30 cellular contexts compared by ENCODE assay signal in genomic region chr10:62543566-62543965, GRCh38.
"Had no signal": no experiment of that assay in that cellular context is flagged by ENCODE, and none has a peak within 500 bp of the region (broad histone marks: within the 10 kb centered on the region; RNA-seq: fewer than 3 reads in every experiment).

No MANE protein-coding gene starts in this region.

- FAIRE-seq: TTC549 had no signal

- H3K27ac Mint-ChIP-seq: activated CD4-positive, alpha-beta T cell treated with anti-CD3 and anti-CD28 coated beads for 36 hours; activated CD4-positive, alpha-beta T cell treated with anti-CD3 and anti-CD28 coated beads, Interleukin-2, amount 10 ng/mL, durations not matched to agents 7 days and 5 days; activated CD8-positive, alpha-beta memory T cell treated with anti-CD3 and anti-CD28 coated beads, Interleukin-2, amount 10 ng/mL, durations not matched to agents 7 days and 5 days; activated naive CD8-positive, alpha-beta T cell treated with anti-CD3 and anti-CD28 coated beads for 36 hours; T-helper 1 cell treated with Interleukin-12 subunit alpha and Interleukin-12 subunit beta and Interleukin-4 antibody, amounts not matched to agents 30 μg/mL and 1 μg/mL, for 36 hours; T-helper 2 cell treated with Interferon-gamma antibody and Interleukin-4, amounts not matched to agents 5 μg/mL and 100 μg/mL, for 36 hours; WTC11 had no signal

- ATAC-seq: activated CD4-positive, alpha-beta T cell treated with anti-CD3 and anti-CD28 coated beads for 36 hours; activated CD4-positive, CD25-positive, alpha-beta regulatory T cell treated with anti-CD3 and anti-CD28 coated beads, Interleukin-2, amount 50 U/mL, for 24 hours; activated CD8-positive, alpha-beta memory T cell treated with anti-CD3 and anti-CD28 coated beads, Interleukin-2, amount 10 ng/mL, durations not matched to agents 7 days and 5 days; WTC11 had no signal

- H3K4me1 ChIP-seq: Peyer's patch had no signal

- H3K27me3 Mint-ChIP-seq: activated CD4-positive, alpha-beta T cell treated with anti-CD3 and anti-CD28 coated beads for 36 hours; activated naive CD8-positive, alpha-beta T cell treated with anti-CD3 and anti-CD28 coated beads for 36 hours had no signal

- H3K9me3 Mint-ChIP-seq: T-helper 2 cell treated with Interferon-gamma antibody and Interleukin-4, amounts not matched to agents 5 μg/mL and 100 μg/mL, for 36 hours had no signal

- H3K4me2 ChIP-seq: KMS-11, SK-N-SH had no signal

- H3K4me3 Mint-ChIP-seq: activated CD4-positive, alpha-beta T cell treated with anti-CD3 and anti-CD28 coated beads for 36 hours; activated CD4-positive, alpha-beta T cell treated with anti-CD3 and anti-CD28 coated beads, Interleukin-2, amount 10 ng/mL, durations not matched to agents 7 days and 5 days; activated CD8-positive, alpha-beta memory T cell treated with anti-CD3 and anti-CD28 coated beads, Interleukin-2, amount 10 ng/mL, durations not matched to agents 7 days and 5 days; activated naive CD8-positive, alpha-beta T cell treated with anti-CD3 and anti-CD28 coated beads for 36 hours; T-helper 1 cell treated with Interleukin-12 subunit alpha and Interleukin-12 subunit beta and Interleukin-4 antibody, amounts not matched to agents 30 μg/mL and 1 μg/mL, for 36 hours; T-helper 2 cell treated with Interferon-gamma antibody and Interleukin-4, amounts not matched to agents 5 μg/mL and 100 μg/mL, for 36 hours; WTC11 had no signal

- H3K4me3 ChIP-seq: Peyer's patch, SJSA1 had no signal

- H3K9ac ChIP-seq: KMS-11, SK-N-SH had no signal

- H3K36me3 ChIP-seq: Peyer's patch, SJSA1 had no signal

- H3K4me1 Mint-ChIP-seq: activated CD4-positive, alpha-beta T cell treated with anti-CD3 and anti-CD28 coated beads for 36 hours; activated CD4-positive, alpha-beta T cell treated with anti-CD3 and anti-CD28 coated beads, Interleukin-2, amount 10 ng/mL, durations not matched to agents 7 days and 5 days; activated CD8-positive, alpha-beta memory T cell treated with anti-CD3 and anti-CD28 coated beads, Interleukin-2, amount 10 ng/mL, durations not matched to agents 7 days and 5 days; WTC11 had no signal

- H3K27me3 ChIP-seq: Peyer's patch had no signal

- DNase-seq: activated CD4-positive, alpha-beta T cell treated with anti-CD3 and anti-CD28 coated beads for 36 hours; activated CD4-positive, alpha-beta T cell treated with anti-CD3 and anti-CD28 coated beads, Interleukin-2, amount 10 ng/mL, durations not matched to agents 7 days and 5 days; activated CD4-positive, alpha-beta T cell treated with anti-CD3 and anti-CD28 coated beads, Interleukin-2, amount 50 U/mL, for 48 hours; activated CD8-positive, alpha-beta memory T cell treated with anti-CD3 and anti-CD28 coated beads, Interleukin-2, amount 10 ng/mL, durations not matched to agents 7 days and 5 days; activated CD8-positive, alpha-beta memory T cell treated with anti-CD3 and anti-CD28 coated beads, Interleukin-2, amount 50 U/mL, for 48 hours; activated effector memory CD4-positive, alpha-beta T cell treated with Interleukin-2 at 50 U/mL for 16 hours; activated naive CD4-positive, alpha-beta T cell; activated naive CD4-positive, alpha-beta T cell treated with anti-CD3 and anti-CD28 coated beads, Interleukin-2, amount 50 U/mL, for 16 hours; activated naive CD8-positive, alpha-beta T cell treated with anti-CD3 and anti-CD28 coated beads for 36 hours; activated T-cell treated with anti-CD3 and anti-CD28 coated beads, Interleukin-2, amount 50 U/mL, for 48 hours; amniotic stem cell; aorta; NCI-H1092 treated with DMSO at 0.1 percent for 48 hours; NCI-H1417 treated with DMSO at 0.1 percent for 48 hours; NCI-H1694; NCI-H1930; NCI-H2081 treated with DMSO at 0.1 percent for 48 hours; NCI-H226; NCI-H524 treated with DMSO at 0.1 percent for 48 hours; Peyer's patch; RPMI8226; SHP77 treated with DMSO at 0.1 percent for 48 hours; SK-N-SH had no signal

- H3K36me3 Mint-ChIP-seq: activated CD8-positive, alpha-beta memory T cell treated with anti-CD3 and anti-CD28 coated beads, Interleukin-2, amount 10 ng/mL, durations not matched to agents 7 days and 5 days; activated naive CD8-positive, alpha-beta T cell treated with anti-CD3 and anti-CD28 coated beads for 36 hours; WTC11 had no signal

- H3K9me3 ChIP-seq: Peyer's patch, SJSA1, SK-N-SH had no signal

- H3K27ac ChIP-seq: KMS-11, Peyer's patch, SJSA1 had no signal
